8 cellular contexts compared by ENCODE assay signal in genomic region chrX:40153335-40154221, GRCh38. TPM values are rescaled to one million over a fixed set of nuclear protein-coding genes. Genes with fewer than 3 reads are reported as not detected.
DNase-seq lines count a peak whose midpoint lies in the region; ATAC-seq lines count a peak whose summit lies in the region.

No MANE protein-coding gene starts in this region.

- ATAC-seq in HG02610 (IDR thresholded peaks at IDR 0.05; ENCODE audit: unreplicated experiment) = peak; percentile 74

- H3K4me3 Mint-ChIP-seq in activated T-helper 2 cell treated with anti-CD3 and anti-CD28 coated beads, Interferon-gamma antibody, Interleukin-2, Interleukin-4, amounts not matched to agents 10 μg/mL and 5 μg/mL and 100 μg/mL, durations not matched to agents 14 hours and 24 hours and 36 hours (ENCODE audit: low read depth) = peak overlapping the region; percentile 80

- H3K9me3 Mint-ChIP-seq in activated T-helper 2 cell treated with anti-CD3 and anti-CD28 coated beads, Interferon-gamma antibody, Interleukin-2, Interleukin-4, amounts not matched to agents 10 μg/mL and 5 μg/mL and 100 μg/mL, durations not matched to agents 14 hours and 24 hours and 36 hours = no peaks in the 10 kb centered on the region

- no peaks in the 10 kb centered on the region for H3K27me3 Mint-ChIP-seq in activated T-helper 2 cell treated with anti-CD3 and anti-CD28 coated beads, Interferon-gamma antibody, Interleukin-2, Interleukin-4, amounts not matched to agents 10 μg/mL and 5 μg/mL and 100 μg/mL, durations not matched to agents 14 hours and 24 hours and 36 hours (ENCODE audit: low read depth)

- H3K27ac Mint-ChIP-seq in activated T-helper 2 cell treated with anti-CD3 and anti-CD28 coated beads, Interferon-gamma antibody, Interleukin-2, Interleukin-4, amounts not matched to agents 10 μg/mL and 5 μg/mL and 100 μg/mL, durations not matched to agents 14 hours and 24 hours and 36 hours = peak overlapping the region; percentile 69

- peak; percentile 71 for DNase-seq in NCI-H1694 treated with DMSO at 0.1 percent for 48 hours (lab: John Stamatoyannopoulos, UW)
- DNase-seq in NCI-H1694 (lab: John Stamatoyannopoulos, UW) = no peak
- peak; percentile 64 for DNase-seq in NOMO-1 treated with DMSO at 0.1 percent for 48 hours (lab: John Stamatoyannopoulos, UW; ENCODE audit: unreplicated experiment)
- no peak for DNase-seq in activated T-helper 2 cell treated with anti-CD3 and anti-CD28 coated beads, Interferon-gamma antibody, Interleukin-2, Interleukin-4, amounts not matched to agents 10 μg/mL and 5 μg/mL and 100 μg/mL, durations not matched to agents 14 hours and 24 hours and 36 hours (ENCODE audit: low spot score)
- DNase-seq in germinal center (ENCODE audit: low spot score) = peak; percentile 66
- peak; percentile 53 for DNase-seq in occipital lobe (lab: John Stamatoyannopoulos, UW)
- no peak for DNase-seq in GM19240 (ENCODE audit: insufficient read length, low spot score)

- peaks cover 18% of the 10 kb centered on the region for H3K4me1 Mint-ChIP-seq in activated T-helper 2 cell treated with anti-CD3 and anti-CD28 coated beads, Interferon-gamma antibody, Interleukin-2, Interleukin-4, amounts not matched to agents 10 μg/mL and 5 μg/mL and 100 μg/mL, durations not matched to agents 14 hours and 24 hours and 36 hours (ENCODE audit: low read depth)

- intact Hi-C loops in activated T-helper 2 cell treated with anti-CD3 and anti-CD28 coated beads, Interferon-gamma antibody, Interleukin-2, Interleukin-4, amounts not matched to agents 10 μg/mL and 5 μg/mL and 100 μg/mL, durations not matched to agents 14 hours and 24 hours and 36 hours (cut with micrococcal nuclease) = loop anchor here (2.0 to 5.0 kb wide), 3 partner anchors 21 to 141 kb away; no protein-coding TSS in a partner anchor

- no peaks in the 10 kb centered on the region for H3K36me3 Mint-ChIP-seq in activated T-helper 2 cell treated with anti-CD3 and anti-CD28 coated beads, Interferon-gamma antibody, Interleukin-2, Interleukin-4, amounts not matched to agents 10 μg/mL and 5 μg/mL and 100 μg/mL, durations not matched to agents 14 hours and 24 hours and 36 hours (ENCODE audit: low read depth)

RNA-seq across cellular contexts. Expression of gene BCOR, which starts 55.8 kb away (rescaled TPM):
- 74.6 and 82.2 TPM in 2 replicates for total RNA-seq in activated T-helper 2 cell treated with anti-CD3 and anti-CD28 coated beads, Interferon-gamma antibody, Interleukin-2, Interleukin-4, amounts not matched to agents 10 μg/mL and 5 μg/mL and 100 μg/mL, durations not matched to agents 14 hours and 24 hours and 36 hours
- 26.0 TPM for total RNA-seq in occipital lobe

Comparison
In these comparisons a context has a peak if more than half of its experiments do, and no peak if none do; other contexts are left out.
1. DNase-seq: peak in NCI-H1694 treated with DMSO at 0.1 percent for 48 hours (single experiment), NOMO-1 treated with DMSO at 0.1 percent for 48 hours (single experiment), germinal center (single experiment) and occipital lobe (single experiment); none in NCI-H1694 (single experiment), activated T-helper 2 cell treated with anti-CD3 and anti-CD28 coated beads, Interferon-gamma antibody, Interleukin-2, Interleukin-4, amounts not matched to agents 10 μg/mL and 5 μg/mL and 100 μg/mL, durations not matched to agents 14 hours and 24 hours and 36 hours (single experiment) and GM19240 (single experiment).